8 cellular contexts compared by ENCODE assay signal in genomic region chr4:86895692-86896488, GRCh38. TPM values are rescaled to one million over a fixed set of nuclear protein-coding genes. Genes with fewer than 3 reads are reported as not detected.
DNase-seq lines count a peak whose midpoint lies in the region; ATAC-seq and TF ChIP-seq lines count a peak whose summit lies in the region.

No MANE protein-coding gene starts in this region.

- no peaks in the 10 kb centered on the region for H3K9me3 Mint-ChIP-seq in endodermal cell
- H3K9me3 Mint-ChIP-seq in mesothelial cell of epicardium, result no peaks in the 10 kb centered on the region

- no peaks in the 10 kb centered on the region for H3K36me3 ChIP-seq in endodermal cell (ENCODE audit: control insufficient read depth, insufficient read depth, low read length)

- H3K4me3 ChIP-seq in endodermal cell (ENCODE audit: low read length), result no peak overlapping the region

- no peak overlapping the region for H3K27ac ChIP-seq in endodermal cell (ENCODE audit: low read depth, low read length)

- no peak overlapping the region for H3K9ac ChIP-seq in endodermal cell (ENCODE audit: extremely low read depth, low read length, poor library complexity, severe bottlenecking)

- H3K9me3 ChIP-seq in endodermal cell (ENCODE audit: control insufficient read depth, low read length), result no peaks in the 10 kb centered on the region

- TF ChIP-seq CTCF in endodermal cell (conservative IDR thresholded peaks at IDR 0.05) (peak; percentile 92), mesothelial cell of epicardium (IDR thresholded peaks at IDR 0.05; ENCODE audit: unreplicated experiment) (peak; percentile 45)

- peaks cover 8% of the 10 kb centered on the region for H3K27me3 Mint-ChIP-seq in endodermal cell (ENCODE audit: insufficient read depth)
- no peaks in the 10 kb centered on the region for H3K27me3 Mint-ChIP-seq in mesothelial cell of epicardium (ENCODE audit: low read depth)

- DNase-seq in GDM1 (lab: John Stamatoyannopoulos, UW), result peak; percentile 22
- DNase-seq in M059J (ENCODE audit: low read depth), result peak; percentile 72
- DNase-seq in RPMI8226, result peak; percentile 68
- DNase-seq in endodermal cell, result no peak
- DNase-seq in mesothelial cell of epicardium (ENCODE audit: low spot score in 2 of 2, unreplicated experiment in 2 of 2), result no peak
- no peak for DNase-seq in ureter (ENCODE audit: low spot score)

- peaks cover 7% of the 10 kb centered on the region for H3K27me3 ChIP-seq in endodermal cell (ENCODE audit: control insufficient read depth, insufficient read depth, low read length, poor library complexity, severe bottlenecking)

- no peaks in the 10 kb centered on the region for H3K4me1 ChIP-seq in endodermal cell (ENCODE audit: control insufficient read depth, insufficient read depth, low read length)

- H3K4me3 Mint-ChIP-seq in endodermal cell (no peak overlapping the region), mesothelial cell of epicardium (no peak overlapping the region)

- peaks cover 8% of the 10 kb centered on the region for H3K4me1 Mint-ChIP-seq in endodermal cell
- peaks cover 14% of the 10 kb centered on the region for H3K4me1 Mint-ChIP-seq in mesothelial cell of epicardium

- ATAC-seq in GM21717 (IDR thresholded peaks at IDR 0.05; ENCODE audit: unreplicated experiment), result peak; percentile 46
- no peak for ATAC-seq in GM19023 (IDR thresholded peaks at IDR 0.05; ENCODE audit: unreplicated experiment)

- H3K36me3 Mint-ChIP-seq in endodermal cell (ENCODE audit: low read depth) (no peaks in the 10 kb centered on the region), mesothelial cell of epicardium (no peaks in the 10 kb centered on the region)

- H3K27ac Mint-ChIP-seq in endodermal cell, result no peak overlapping the region
- H3K27ac Mint-ChIP-seq in mesothelial cell of epicardium, result no peak overlapping the region

- WGBS in endodermal cell (ENCODE audit: insufficient coverage in 1 of 2, insufficient read length in 1 of 2), 2 experiments, result 73 to 77% methylated on average over 3 to 5 of the region's 6 CpGs

RNA-seq across cellular contexts. Expression of gene C4orf36, which starts 3.7 kb away (rescaled TPM):
- total RNA-seq in M059J (2014; rRNA removed; shearing (Covaris generic)), result 0.12 and 0.76 TPM in 2 replicates
- total RNA-seq in endodermal cell (1 to 10 TPM; 2.2 to 3.7 TPM), mesothelial cell of epicardium (0.73 to 1.6 TPM (median 1.5 TPM) in 3 replicates), ureter (2.1 TPM)
- 2.2 TPM for polyA plus RNA-seq in endodermal cell (2013, experiment 1 of 2)
- 2.2 TPM for polyA plus RNA-seq in endodermal cell (2013, experiment 2 of 2)

RNA-seq across cellular contexts. Expression of gene AFF1, which starts 38.9 kb away (rescaled TPM):
- total RNA-seq in M059J (2014; rRNA removed; shearing (Covaris generic)), result 7.6 and 17.1 TPM in 2 replicates
- total RNA-seq in endodermal cell (100 to 1,000 TPM; 134 to 171 TPM), mesothelial cell of epicardium (18.2 to 20.0 TPM (median 18.6 TPM) in 3 replicates), ureter (194 TPM)
- 30.2 TPM for polyA plus RNA-seq in endodermal cell (2013, experiment 1 of 2)
- polyA plus RNA-seq in endodermal cell (2013, experiment 2 of 2), result 31.3 TPM

RNA-seq across cellular contexts. Expression of gene SLC10A6, which starts 46.7 kb away (rescaled TPM):
- not detected in 2 replicates for total RNA-seq in M059J (2014; rRNA removed; shearing (Covaris generic))
- total RNA-seq in endodermal cell (not detected), mesothelial cell of epicardium (not detected in 3 replicates), ureter (1.6 TPM)
- polyA plus RNA-seq in endodermal cell (2013, experiment 1 of 2), result not detected
- polyA plus RNA-seq in endodermal cell (2013, experiment 2 of 2), result not detected

Comparison
In these comparisons a context has a peak if more than half of its experiments do, and no peak if none do; other contexts are left out.
1. DNase-seq: peak in GDM1 (single experiment), M059J (single experiment) and RPMI8226 (single experiment); none in endodermal cell (single experiment), mesothelial cell of epicardium (0 of 2) and ureter (single experiment).